Comparison of ENCODE assay signal across 1 cellular context in genomic region chr2:191328150-191328809, GRCh38.
TF ChIP-seq lines count a peak whose summit lies in the region.

No MANE protein-coding gene starts in this region.

TF ChIP-seq in IMR-90, 13 proteins besides CTCF, POLR2A, EP300 and RAD21 (continued from another document):
- TF ChIP-seq, protein P1, sequence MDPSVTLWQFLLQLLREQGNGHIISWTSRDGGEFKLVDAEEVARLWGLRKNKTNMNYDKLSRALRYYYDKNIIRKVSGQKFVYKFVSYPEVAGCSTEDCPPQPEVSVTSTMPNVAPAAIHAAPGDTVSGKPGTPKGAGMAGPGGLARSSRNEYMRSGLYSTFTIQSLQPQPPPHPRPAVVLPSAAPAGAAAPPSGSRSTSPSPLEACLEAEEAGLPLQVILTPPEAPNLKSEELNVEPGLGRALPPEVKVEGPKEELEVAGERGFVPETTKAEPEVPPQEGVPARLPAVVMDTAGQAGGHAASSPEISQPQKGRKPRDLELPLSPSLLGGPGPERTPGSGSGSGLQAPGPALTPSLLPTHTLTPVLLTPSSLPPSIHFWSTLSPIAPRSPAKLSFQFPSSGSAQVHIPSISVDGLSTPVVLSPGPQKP (IDR thresholded peaks at IDR 0.05; ENCODE audit: borderline replicate concordance, low read depth, low read length), result no peak
- TF ChIP-seq NFE2L2 (IDR thresholded peaks at IDR 0.05; ENCODE audit: low read depth, low read length), result no peak
